1 cellular context compared by ENCODE assay signal in the genomic region with DNA sequence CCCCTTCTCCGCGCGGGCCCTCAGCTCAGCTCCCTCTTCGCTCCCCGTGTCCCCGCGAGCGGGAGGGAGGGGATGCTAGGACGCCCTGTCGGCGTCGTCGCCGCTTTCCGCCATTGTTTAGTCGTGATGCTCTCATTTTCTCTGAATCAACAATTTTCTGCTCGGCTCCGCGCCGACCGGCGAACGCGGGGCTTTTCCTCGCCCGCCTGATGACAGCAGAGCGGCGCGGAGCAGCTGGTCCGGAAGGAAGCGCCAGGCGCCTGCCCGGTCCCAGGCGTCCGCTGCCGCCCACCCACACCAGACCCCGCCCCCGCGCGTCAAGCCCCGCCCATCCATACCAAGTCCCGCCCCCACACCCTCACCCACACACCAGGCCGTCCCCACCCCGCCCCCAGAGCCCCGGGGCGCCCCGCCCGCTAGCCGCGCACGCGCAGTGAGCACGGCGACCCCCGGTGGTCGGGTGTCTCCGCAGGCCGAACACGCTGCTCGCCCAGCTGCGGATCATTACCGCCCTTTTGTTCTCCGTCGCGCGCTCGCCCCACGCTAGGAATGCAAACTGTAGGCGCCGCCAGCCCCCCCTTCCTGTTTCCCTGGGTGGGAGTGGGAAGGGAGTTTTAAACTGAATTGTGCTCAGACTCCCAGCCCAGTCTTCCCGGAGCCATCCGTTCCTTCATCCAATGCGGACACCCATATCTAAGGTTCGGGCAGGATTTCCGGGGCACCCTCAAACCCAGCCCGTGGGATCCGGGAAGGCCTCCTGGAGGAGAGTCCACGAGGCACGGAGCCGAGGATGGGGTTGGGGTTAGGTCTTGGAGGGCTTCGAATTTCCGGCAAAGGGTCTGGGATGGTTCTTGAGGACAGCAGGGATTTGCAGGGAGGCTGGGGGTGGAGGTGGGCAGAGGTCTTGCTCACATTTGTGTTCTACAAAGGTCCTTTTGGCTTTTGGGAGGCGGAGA.
TF ChIP-seq lines count a peak whose summit lies in the region.

No MANE protein-coding gene starts in this region.

TF ChIP-seq in A549, 52 proteins besides CTCF, POLR2A, EP300 and RAD21 (continued from another document):
- no peak for TF ChIP-seq HOXB13 (CRISPR knock-in tag; IDR thresholded peaks at IDR 0.05; ENCODE audit: low read depth)
